1 cellular context compared by ENCODE assay signal in the genomic region with DNA sequence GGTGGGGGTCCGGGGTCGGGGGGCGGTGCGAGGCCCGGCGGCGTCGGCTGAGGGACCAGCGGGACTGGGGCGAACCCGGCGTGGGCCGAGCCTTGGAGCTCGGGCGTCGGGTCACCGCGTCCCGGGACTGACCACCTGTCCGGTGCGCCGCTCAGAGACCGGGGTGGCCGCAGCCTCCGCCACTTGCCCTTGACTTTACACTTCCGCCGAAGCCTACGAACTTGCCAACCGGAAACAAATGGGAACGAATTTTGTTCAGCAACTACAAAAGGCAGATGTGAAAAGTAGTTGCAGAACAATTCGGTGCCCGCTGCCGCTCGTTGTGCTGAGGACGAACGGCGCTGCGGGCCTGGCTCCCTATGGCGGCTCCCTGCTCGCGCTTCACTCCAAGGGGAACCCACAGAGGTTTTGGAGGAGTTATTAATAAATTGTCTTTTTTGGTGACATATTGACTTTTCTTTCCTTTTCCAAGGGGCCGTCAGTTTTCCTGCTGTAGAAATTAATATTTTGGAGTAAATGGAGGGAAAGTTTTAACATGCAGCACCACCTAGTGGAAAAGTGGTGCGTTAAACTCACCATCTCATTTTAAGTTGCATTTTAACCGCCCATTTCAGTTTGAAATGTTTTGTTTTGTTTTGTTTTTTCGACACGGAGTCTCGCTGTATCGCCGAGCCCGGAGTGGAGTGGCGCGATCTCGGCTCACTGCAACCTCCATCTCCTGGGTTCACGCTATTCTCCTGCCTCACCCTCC.
TF ChIP-seq lines count a peak whose summit lies in the region.

No MANE protein-coding gene starts in this region.

TF ChIP-seq in GM12878, 131 proteins besides CTCF, POLR2A, EP300 and RAD21 (continued from another document and continues in another):
- TF ChIP-seq, protein P1, sequence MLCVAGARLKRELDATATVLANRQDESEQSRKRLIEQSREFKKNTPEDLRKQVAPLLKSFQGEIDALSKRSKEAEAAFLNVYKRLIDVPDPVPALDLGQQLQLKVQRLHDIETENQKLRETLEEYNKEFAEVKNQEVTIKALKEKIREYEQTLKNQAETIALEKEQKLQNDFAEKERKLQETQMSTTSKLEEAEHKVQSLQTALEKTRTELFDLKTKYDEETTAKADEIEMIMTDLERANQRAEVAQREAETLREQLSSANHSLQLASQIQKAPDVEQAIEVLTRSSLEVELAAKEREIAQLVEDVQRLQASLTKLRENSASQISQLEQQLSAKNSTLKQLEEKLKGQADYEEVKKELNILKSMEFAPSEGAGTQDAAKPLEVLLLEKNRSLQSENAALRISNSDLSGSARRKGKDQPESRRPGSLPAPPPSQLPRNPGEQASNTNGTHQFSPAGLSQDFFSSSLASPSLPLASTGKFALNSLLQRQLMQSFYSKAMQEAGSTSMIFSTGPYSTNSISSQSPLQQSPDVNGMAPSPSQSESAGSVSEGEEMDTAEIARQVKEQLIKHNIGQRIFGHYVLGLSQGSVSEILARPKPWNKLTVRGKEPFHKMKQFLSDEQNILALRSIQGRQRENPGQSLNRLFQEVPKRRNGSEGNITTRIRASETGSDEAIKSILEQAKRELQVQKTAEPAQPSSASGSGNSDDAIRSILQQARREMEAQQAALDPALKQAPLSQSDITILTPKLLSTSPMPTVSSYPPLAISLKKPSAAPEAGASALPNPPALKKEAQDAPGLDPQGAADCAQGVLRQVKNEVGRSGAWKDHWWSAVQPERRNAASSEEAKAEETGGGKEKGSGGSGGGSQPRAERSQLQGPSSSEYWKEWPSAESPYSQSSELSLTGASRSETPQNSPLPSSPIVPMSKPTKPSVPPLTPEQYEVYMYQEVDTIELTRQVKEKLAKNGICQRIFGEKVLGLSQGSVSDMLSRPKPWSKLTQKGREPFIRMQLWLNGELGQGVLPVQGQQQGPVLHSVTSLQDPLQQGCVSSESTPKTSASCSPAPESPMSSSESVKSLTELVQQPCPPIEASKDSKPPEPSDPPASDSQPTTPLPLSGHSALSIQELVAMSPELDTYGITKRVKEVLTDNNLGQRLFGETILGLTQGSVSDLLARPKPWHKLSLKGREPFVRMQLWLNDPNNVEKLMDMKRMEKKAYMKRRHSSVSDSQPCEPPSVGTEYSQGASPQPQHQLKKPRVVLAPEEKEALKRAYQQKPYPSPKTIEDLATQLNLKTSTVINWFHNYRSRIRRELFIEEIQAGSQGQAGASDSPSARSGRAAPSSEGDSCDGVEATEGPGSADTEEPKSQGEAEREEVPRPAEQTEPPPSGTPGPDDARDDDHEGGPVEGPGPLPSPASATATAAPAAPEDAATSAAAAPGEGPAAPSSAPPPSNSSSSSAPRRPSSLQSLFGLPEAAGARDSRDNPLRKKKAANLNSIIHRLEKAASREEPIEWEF (IDR thresholded peaks at IDR 0.05; ENCODE audit: insufficient replicate concordance, low read depth, low read length) = no peak
- TF ChIP-seq TCF12 (IDR thresholded peaks at IDR 0.05; ENCODE audit: low read depth, low read length) (no peak), TAF1 (IDR thresholded peaks at IDR 0.05; ENCODE audit: borderline replicate concordance, low read depth, low read length) (no peak), ZBED1 (IDR thresholded peaks at IDR 0.05; ENCODE audit: borderline replicate concordance) (no peak), YY1 (IDR thresholded peaks at IDR 0.05; ENCODE audit: low read depth, low read length) (no peak), BACH1 (IDR thresholded peaks at IDR 0.05; ENCODE audit: borderline replicate concordance) (no peak), YBX1 (IDR thresholded peaks at IDR 0.05) (no peak), ZNF274 (IDR thresholded peaks at IDR 0.05; ENCODE audit: insufficient read depth, insufficient read length) (no peak), NRF1 (conservative IDR thresholded peaks at IDR 0.05; ENCODE audit: low read depth, low read length) (no peak), SMARCA5 (IDR thresholded peaks at IDR 0.05) (peak; percentile 22; the same call in 1 of the 2 replicates), ZNF384 (IDR thresholded peaks at IDR 0.05; ENCODE audit: borderline replicate concordance, low read depth, low read length) (no peak), STAT3 (IDR thresholded peaks at IDR 0.05; ENCODE audit: low read depth, low read length) (no peak), CBFB (IDR thresholded peaks at IDR 0.05; ENCODE audit: low read depth) (no peak), NFYA (IDR thresholded peaks at IDR 0.05; ENCODE audit: borderline replicate concordance, low read depth, low read length) (no peak), MXI1 (IDR thresholded peaks at IDR 0.05; ENCODE audit: low read depth, low read length) (peak; percentile 62; the same call in 1 of the 2 replicates), NBN (IDR thresholded peaks at IDR 0.05) (peak; percentile 86), MTA3 (IDR thresholded peaks at IDR 0.05; ENCODE audit: borderline replicate concordance, low read length) (no peak), SPI1 (IDR thresholded peaks at IDR 0.05; ENCODE audit: borderline replicate concordance, insufficient read depth, low read depth, low read length) (no peak), EGR1 (IDR thresholded peaks at IDR 0.05; ENCODE audit: borderline replicate concordance in 1 of 2, low read depth in 2 of 2, low read length in 2 of 2) (no peak), POLR2AphosphoS5 (IDR thresholded peaks at IDR 0.05; ENCODE audit: low read length) (peak; percentile 27; the same call in 1 of the 2 replicates), IRF4 (IDR thresholded peaks at IDR 0.05; ENCODE audit: low read depth, low read length) (no peak), BCL11A (IDR thresholded peaks at IDR 0.05; ENCODE audit: low read depth, low read length) (no peak), RELA (IDR thresholded peaks at IDR 0.05; ENCODE audit: borderline replicate concordance, partially characterized antibody) (no peak), MEF2A (IDR thresholded peaks at IDR 0.05; ENCODE audit: insufficient read depth, low read depth, low read length) (no peak), EZH2 (IDR thresholded peaks at IDR 0.05; ENCODE audit: borderline replicate concordance, control insufficient read depth, low read depth, low read length) (no peak), GATAD2B (conservative IDR thresholded peaks at IDR 0.05; ENCODE audit: low read depth) (no peak), ASH2L (IDR thresholded peaks at IDR 0.05; ENCODE audit: borderline replicate concordance, low read depth) (no peak), RUNX3 (IDR thresholded peaks at IDR 0.05; ENCODE audit: low read length) (0 out of 2 replicates have a peak, but pooled peaks have one; percentile 3), MYC (IDR thresholded peaks at IDR 0.05; ENCODE audit: insufficient read depth, insufficient read length, insufficient replicate concordance, low read length, severe bottlenecking) (no peak), MYB (IDR thresholded peaks at IDR 0.05; ENCODE audit: borderline replicate concordance, low read depth, low read length) (no peak), ZZZ3 (IDR thresholded peaks at IDR 0.05; ENCODE audit: control insufficient read depth, insufficient read length, low read depth) (no peak), RAD51 (IDR thresholded peaks at IDR 0.05) (no peak), CEBPB (IDR thresholded peaks at IDR 0.05; ENCODE audit: borderline replicate concordance in 1 of 2, low read depth in 2 of 2, low read length in 2 of 2) (no peak)
- TF ChIP-seq, protein P2, sequence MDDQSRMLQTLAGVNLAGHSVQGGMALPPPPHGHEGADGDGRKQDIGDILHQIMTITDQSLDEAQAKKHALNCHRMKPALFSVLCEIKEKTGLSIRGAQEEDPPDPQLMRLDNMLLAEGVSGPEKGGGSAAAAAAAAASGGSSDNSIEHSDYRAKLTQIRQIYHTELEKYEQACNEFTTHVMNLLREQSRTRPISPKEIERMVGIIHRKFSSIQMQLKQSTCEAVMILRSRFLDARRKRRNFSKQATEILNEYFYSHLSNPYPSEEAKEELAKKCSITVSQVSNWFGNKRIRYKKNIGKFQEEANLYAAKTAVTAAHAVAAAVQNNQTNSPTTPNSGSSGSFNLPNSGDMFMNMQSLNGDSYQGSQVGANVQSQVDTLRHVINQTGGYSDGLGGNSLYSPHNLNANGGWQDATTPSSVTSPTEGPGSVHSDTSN (IDR thresholded peaks at IDR 0.05; ENCODE audit: insufficient replicate concordance, low read depth, low read length) = no peak
- TF ChIP-seq, protein P3, sequence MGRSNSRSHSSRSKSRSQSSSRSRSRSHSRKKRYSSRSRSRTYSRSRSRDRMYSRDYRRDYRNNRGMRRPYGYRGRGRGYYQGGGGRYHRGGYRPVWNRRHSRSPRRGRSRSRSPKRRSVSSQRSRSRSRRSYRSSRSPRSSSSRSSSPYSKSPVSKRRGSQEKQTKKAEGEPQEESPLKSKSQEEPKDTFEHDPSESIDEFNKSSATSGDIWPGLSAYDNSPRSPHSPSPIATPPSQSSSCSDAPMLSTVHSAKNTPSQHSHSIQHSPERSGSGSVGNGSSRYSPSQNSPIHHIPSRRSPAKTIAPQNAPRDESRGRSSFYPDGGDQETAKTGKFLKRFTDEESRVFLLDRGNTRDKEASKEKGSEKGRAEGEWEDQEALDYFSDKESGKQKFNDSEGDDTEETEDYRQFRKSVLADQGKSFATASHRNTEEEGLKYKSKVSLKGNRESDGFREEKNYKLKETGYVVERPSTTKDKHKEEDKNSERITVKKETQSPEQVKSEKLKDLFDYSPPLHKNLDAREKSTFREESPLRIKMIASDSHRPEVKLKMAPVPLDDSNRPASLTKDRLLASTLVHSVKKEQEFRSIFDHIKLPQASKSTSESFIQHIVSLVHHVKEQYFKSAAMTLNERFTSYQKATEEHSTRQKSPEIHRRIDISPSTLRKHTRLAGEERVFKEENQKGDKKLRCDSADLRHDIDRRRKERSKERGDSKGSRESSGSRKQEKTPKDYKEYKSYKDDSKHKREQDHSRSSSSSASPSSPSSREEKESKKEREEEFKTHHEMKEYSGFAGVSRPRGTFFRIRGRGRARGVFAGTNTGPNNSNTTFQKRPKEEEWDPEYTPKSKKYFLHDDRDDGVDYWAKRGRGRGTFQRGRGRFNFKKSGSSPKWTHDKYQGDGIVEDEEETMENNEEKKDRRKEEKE (IDR thresholded peaks at IDR 0.05) = no peak
- TF ChIP-seq, protein P4, sequence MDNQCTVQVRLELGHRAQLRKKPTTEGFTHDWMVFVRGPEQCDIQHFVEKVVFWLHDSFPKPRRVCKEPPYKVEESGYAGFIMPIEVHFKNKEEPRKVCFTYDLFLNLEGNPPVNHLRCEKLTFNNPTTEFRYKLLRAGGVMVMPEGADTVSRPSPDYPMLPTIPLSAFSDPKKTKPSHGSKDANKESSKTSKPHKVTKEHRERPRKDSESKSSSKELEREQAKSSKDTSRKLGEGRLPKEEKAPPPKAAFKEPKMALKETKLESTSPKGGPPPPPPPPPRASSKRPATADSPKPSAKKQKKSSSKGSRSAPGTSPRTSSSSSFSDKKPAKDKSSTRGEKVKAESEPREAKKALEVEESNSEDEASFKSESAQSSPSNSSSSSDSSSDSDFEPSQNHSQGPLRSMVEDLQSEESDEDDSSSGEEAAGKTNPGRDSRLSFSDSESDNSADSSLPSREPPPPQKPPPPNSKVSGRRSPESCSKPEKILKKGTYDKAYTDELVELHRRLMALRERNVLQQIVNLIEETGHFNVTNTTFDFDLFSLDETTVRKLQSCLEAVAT (IDR thresholded peaks at IDR 0.05) = peak; percentile 28
- TF ChIP-seq, protein P5, sequence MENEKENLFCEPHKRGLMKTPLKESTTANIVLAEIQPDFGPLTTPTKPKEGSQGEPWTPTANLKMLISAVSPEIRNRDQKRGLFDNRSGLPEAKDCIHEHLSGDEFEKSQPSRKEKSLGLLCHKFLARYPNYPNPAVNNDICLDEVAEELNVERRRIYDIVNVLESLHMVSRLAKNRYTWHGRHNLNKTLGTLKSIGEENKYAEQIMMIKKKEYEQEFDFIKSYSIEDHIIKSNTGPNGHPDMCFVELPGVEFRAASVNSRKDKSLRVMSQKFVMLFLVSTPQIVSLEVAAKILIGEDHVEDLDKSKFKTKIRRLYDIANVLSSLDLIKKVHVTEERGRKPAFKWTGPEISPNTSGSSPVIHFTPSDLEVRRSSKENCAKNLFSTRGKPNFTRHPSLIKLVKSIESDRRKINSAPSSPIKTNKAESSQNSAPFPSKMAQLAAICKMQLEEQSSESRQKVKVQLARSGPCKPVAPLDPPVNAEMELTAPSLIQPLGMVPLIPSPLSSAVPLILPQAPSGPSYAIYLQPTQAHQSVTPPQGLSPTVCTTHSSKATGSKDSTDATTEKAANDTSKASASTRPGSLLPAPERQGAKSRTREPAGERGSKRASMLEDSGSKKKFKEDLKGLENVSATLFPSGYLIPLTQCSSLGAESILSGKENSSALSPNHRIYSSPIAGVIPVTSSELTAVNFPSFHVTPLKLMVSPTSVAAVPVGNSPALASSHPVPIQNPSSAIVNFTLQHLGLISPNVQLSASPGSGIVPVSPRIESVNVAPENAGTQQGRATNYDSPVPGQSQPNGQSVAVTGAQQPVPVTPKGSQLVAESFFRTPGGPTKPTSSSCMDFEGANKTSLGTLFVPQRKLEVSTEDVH (IDR thresholded peaks at IDR 0.05; ENCODE audit: low read depth, partially characterized antibody) = no peak
- TF ChIP-seq, protein P6, sequence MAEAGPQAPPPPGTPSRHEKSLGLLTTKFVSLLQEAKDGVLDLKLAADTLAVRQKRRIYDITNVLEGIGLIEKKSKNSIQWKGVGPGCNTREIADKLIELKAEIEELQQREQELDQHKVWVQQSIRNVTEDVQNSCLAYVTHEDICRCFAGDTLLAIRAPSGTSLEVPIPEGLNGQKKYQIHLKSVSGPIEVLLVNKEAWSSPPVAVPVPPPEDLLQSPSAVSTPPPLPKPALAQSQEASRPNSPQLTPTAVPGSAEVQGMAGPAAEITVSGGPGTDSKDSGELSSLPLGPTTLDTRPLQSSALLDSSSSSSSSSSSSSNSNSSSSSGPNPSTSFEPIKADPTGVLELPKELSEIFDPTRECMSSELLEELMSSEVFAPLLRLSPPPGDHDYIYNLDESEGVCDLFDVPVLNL (IDR thresholded peaks at IDR 0.05; ENCODE audit: low read depth, low read length) = peak; percentile 64
- TF ChIP-seq, protein P7, sequence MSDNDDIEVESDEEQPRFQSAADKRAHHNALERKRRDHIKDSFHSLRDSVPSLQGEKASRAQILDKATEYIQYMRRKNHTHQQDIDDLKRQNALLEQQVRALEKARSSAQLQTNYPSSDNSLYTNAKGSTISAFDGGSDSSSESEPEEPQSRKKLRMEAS (IDR thresholded peaks at IDR 0.05; ENCODE audit: low read depth, low read length) = no peak
